In the genomic region with DNA sequence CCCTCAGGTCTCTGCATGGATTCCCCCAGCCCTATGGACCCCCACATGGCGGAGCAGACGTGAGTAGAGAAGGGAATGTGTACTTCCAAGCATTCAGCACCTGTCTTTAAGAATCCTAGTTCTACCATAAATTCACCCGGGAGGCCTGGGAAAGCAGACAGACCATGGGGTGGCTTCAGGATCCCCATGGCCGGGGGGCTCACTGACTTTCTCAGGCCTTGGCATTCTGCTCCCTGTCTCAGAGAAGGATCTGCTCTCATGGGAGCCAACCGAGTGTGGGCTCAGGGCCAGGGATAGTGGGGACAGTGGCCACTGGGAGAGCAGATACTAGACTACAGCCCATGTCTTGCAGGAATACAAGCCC, we compare ENCODE assay signal across 10 cellular contexts. TPM values are rescaled to one million over a fixed set of nuclear protein-coding genes. Genes with fewer than 3 reads are reported as not detected.
DNase-seq lines count a peak whose midpoint lies in the region; ATAC-seq and TF ChIP-seq lines count a peak whose summit lies in the region.
"Had no signal": no experiment of that assay in that cellular context is flagged by ENCODE, and none has a peak within 500 bp of the region (broad histone marks: within the 10 kb centered on the region; RNA-seq: fewer than 3 reads in every experiment).

No MANE protein-coding gene starts in this region.

- TF ChIP-seq POLR2A in transverse colon (IDR thresholded peaks at IDR 0.05) = no peak

- peak overlapping the region; percentile 94 for H3K27ac Mint-ChIP-seq in MCF 10A (ENCODE audit: low read depth, unreplicated experiment)

- H3K4me1 Mint-ChIP-seq in MCF 10A (ENCODE audit: insufficient read depth, unreplicated experiment) = peaks cover 38% of the 10 kb centered on the region

- intact Hi-C loops in MCF 10A (cut with micrococcal nuclease) = no loop called here
- intact Hi-C loops in mammary epithelial cell (cut with micrococcal nuclease) = no loop called here
- intact Hi-C loops in lower lobe of right lung (cut with DNase I) = no loop called here
- intact Hi-C loops in transverse colon (cut with DNase I; ENCODE audit: low total_unique reads) = no loop called here

- 94% methylated on average over 5 of the region's 5 CpGs for WGBS in mammary epithelial cell (ENCODE audit: low coverage, missing lambda C conversion rate)
- 33 to 68% methylated on average over 1 to 5 of the region's 5 CpGs for WGBS in transverse colon (ENCODE audit: low coverage in 1 of 2), 2 donors

- H3K9ac ChIP-seq in mammary epithelial cell (ENCODE audit: insufficient read depth, low read length) (no peak overlapping the region), adipocyte (ENCODE audit: low read length) (peak overlapping the region; percentile 86)

- no peaks in the 10 kb centered on the region for H3K27me3 Mint-ChIP-seq in MCF 10A (ENCODE audit: insufficient read depth, unreplicated experiment)

- H3K4me2 ChIP-seq in mammary epithelial cell (ENCODE audit: insufficient read depth, low read depth, low read length) = no peak overlapping the region

- BruUV-seq in MCF 10A (replicated peaks; lab: Mats Ljungman, UMichigan) (no TSS peak), mammary epithelial cell (replicated peaks; lab: Mats Ljungman, UMichigan) (no TSS peak)

- no peak overlapping the region for H3K27ac ChIP-seq in mammary epithelial cell (ENCODE audit: insufficient read depth, low read depth, low read length)
- H3K27ac ChIP-seq in lower lobe of right lung = peak overlapping the region; percentile 95
- peak overlapping the region; percentile 89 to 97 (median 94) for H3K27ac ChIP-seq in transverse colon

- peaks cover 21% of the 10 kb centered on the region for H3K36me3 ChIP-seq in mammary epithelial cell (ENCODE audit: insufficient read depth, low read length)
- peaks cover 37% of the 10 kb centered on the region for H3K36me3 ChIP-seq in adipocyte (ENCODE audit: control insufficient read depth, insufficient read depth, low read length, severe bottlenecking)
- H3K36me3 ChIP-seq in lower lobe of right lung = peaks cover 55% of the 10 kb centered on the region
- H3K36me3 ChIP-seq in transverse colon = peaks cover 0 to 12% (median 0%) of the 10 kb centered on the region in 4 donors

- H3K79me2 ChIP-seq in mammary epithelial cell (ENCODE audit: insufficient read depth, low read length) = peaks cover 37% of the 10 kb centered on the region

- H3K36me3 Mint-ChIP-seq in MCF 10A (ENCODE audit: insufficient read depth, unreplicated experiment) = peaks cover 63% of the 10 kb centered on the region

- no peak for TF ChIP-seq EP300 in transverse colon (IDR thresholded peaks at IDR 0.05; ENCODE audit: low read depth)

- in situ Hi-C loops in mammary epithelial cell (cut with MboI; ENCODE audit: low sequenced_read_pairs in 2 of 2) (loop anchor here in 1 of 2 donors (10.0 kb wide), 1 partner anchor 56 kb away; no protein-coding TSS in a partner anchor), transverse colon (cut with MboI; ENCODE audit: low pct_ligation_motif_present in 1 of 4, low pct_unique_long_range_greater_than_20kb in 1 of 4, low sequenced_read_pairs in 3 of 4) (no loop called here)

- H3K4me3 ChIP-seq in mammary epithelial cell (replicated peaks in 1 of 3; ENCODE audit: insufficient read depth in 1 of 3, low read depth in 2 of 3, low read length in 3 of 3) (no peak overlapping the region), adipocyte (ENCODE audit: low read length) (peak overlapping the region; percentile 94), lower lobe of right lung (peak overlapping the region; percentile 79), transverse colon (peak overlapping the region in 1 of 4 donors; percentile 56)

- H3K4me3 Mint-ChIP-seq in MCF 10A (ENCODE audit: unreplicated experiment) = peak overlapping the region; percentile 97

- H2AFZ ChIP-seq in mammary epithelial cell (ENCODE audit: low read depth, low read length) = no peak overlapping the region

- H3K27me3 ChIP-seq in mammary epithelial cell (ENCODE audit: insufficient read depth, low read length) (no peaks in the 10 kb centered on the region), adipocyte (replicated peaks; ENCODE audit: control insufficient read depth, insufficient read depth, low read length) (no peaks in the 10 kb centered on the region), lower lobe of right lung (ENCODE audit: low read depth) (no peaks in the 10 kb centered on the region), transverse colon (no peaks in the 10 kb centered on the region)

- dilution Hi-C loops in mammary epithelial cell (cut with HindIII; ENCODE audit: low sequenced_read_pairs) = no loop called here

- ATAC-seq in lower lobe of right lung = no peak
- no peak for ATAC-seq in HG03342 (IDR thresholded peaks at IDR 0.05; ENCODE audit: unreplicated experiment)

- DNase-seq in MCF 10A (ENCODE audit: unreplicated experiment) (no peak), mammary epithelial cell (no peak), adipocyte (ENCODE audit: low read depth) (no peak), lower lobe of right lung (peak; percentile 44), transverse colon (no peak), T1000 (lab: John Stamatoyannopoulos, UW) (no peak), iPS-NIHi7 (ENCODE audit: extremely low spot score) (no peak)

- peaks cover 26% of the 10 kb centered on the region for H3K4me1 ChIP-seq in mammary epithelial cell (ENCODE audit: insufficient read depth, low read length)
- H3K4me1 ChIP-seq in adipocyte (ENCODE audit: control insufficient read depth, insufficient read depth, low read length) = peaks cover 21% of the 10 kb centered on the region
- peaks cover 78% of the 10 kb centered on the region for H3K4me1 ChIP-seq in lower lobe of right lung
- peaks cover 18 to 46% (median 40%) of the 10 kb centered on the region in 4 donors for H3K4me1 ChIP-seq in transverse colon

- CTCF ChIA-PET in MCF 10A (lab: Yijun Ruan, JAX) (interaction anchor here (0.6 to 3.3 kb wide), 2 partner anchors 21 to 46 kb away, joined by 3 to 25 read pairs; partner anchors contain the start of gene AP5S1), mammary epithelial cell (lab: Charles Lee; ENCODE audit: low non-redundant PET) (no interaction called here)

- TF ChIP-seq CTCF in MCF 10A (IDR thresholded peaks at IDR 0.05; ENCODE audit: unreplicated experiment) (no peak), mammary epithelial cell (conservative IDR thresholded peaks at IDR 0.05 in 1 of 2, IDR thresholded peaks at IDR 0.05 in 1 of 2; ENCODE audit: extremely low read depth in 1 of 2, insufficient read depth in 1 of 2, low read depth in 1 of 2, low read length in 2 of 2) (no peak), lower lobe of right lung (IDR thresholded peaks at IDR 0.05) (no peak), transverse colon (IDR thresholded peaks at IDR 0.05) (no peak)

- H4K20me1 ChIP-seq in mammary epithelial cell (ENCODE audit: insufficient read depth, low read length) = no peaks in the 10 kb centered on the region

- no peaks in the 10 kb centered on the region for H3K9me3 Mint-ChIP-seq in MCF 10A (ENCODE audit: unreplicated experiment)

- no peaks in the 10 kb centered on the region for H3K9me3 ChIP-seq in mammary epithelial cell (replicated peaks; ENCODE audit: insufficient read depth, low read length)
- H3K9me3 ChIP-seq in adipocyte (ENCODE audit: control insufficient read depth, low read length) = no peaks in the 10 kb centered on the region
- no peaks in the 10 kb centered on the region for H3K9me3 ChIP-seq in lower lobe of right lung
- no peaks in the 10 kb centered on the region for H3K9me3 ChIP-seq in transverse colon

- POLR2A ChIA-PET in MCF 10A (lab: Yijun Ruan, JAX) = interaction anchor here (1.0 kb wide), 1 partner anchor 22 kb away, joined by 7 read pairs; the partner anchor contains the start of gene AP5S1

RNA-seq across cellular contexts. Expression of gene CDC25B, which starts 2.3 kb away (rescaled TPM):
- 134 and 137 TPM in 2 replicates for total RNA-seq in MCF 10A (2022)
- 10 to 100 TPM in 1 of 2 donors, 1 to 10 TPM in 1; 5.5 to 55.5 TPM for total RNA-seq in mammary epithelial cell
- polyA plus RNA-seq in mammary epithelial cell = 45.8 TPM
- polyA minus RNA-seq in mammary epithelial cell = 80.2 TPM
- total RNA-seq in lower lobe of right lung = 97.7 TPM
- total RNA-seq in transverse colon = 10 to 100 TPM; 14.1 to 89.4 (median 39.5) TPM

RNA-seq across cellular contexts. Expression of gene CENPB, which starts 11.8 kb away (rescaled TPM):
- 51.5 and 54.8 TPM in 2 replicates for total RNA-seq in MCF 10A (2022)
- total RNA-seq in mammary epithelial cell = 10 to 100 TPM; 56.8 to 72.2 TPM
- 33.5 TPM for polyA plus RNA-seq in mammary epithelial cell
- 47.9 TPM for polyA minus RNA-seq in mammary epithelial cell
- total RNA-seq in lower lobe of right lung = 76.2 TPM
- total RNA-seq in transverse colon = 10 to 100 TPM; 66.6 to 83.1 (median 72.8) TPM

RNA-seq across cellular contexts. Expression of gene SPEF1, which starts 17.1 kb away (rescaled TPM):
- total RNA-seq in MCF 10A (2022) (0.32 TPM in 1 of 2 replicates, not detected in the other), mammary epithelial cell (under 1 TPM; 0.17 to 0.26 TPM), lower lobe of right lung (3.9 TPM), transverse colon (under 1 TPM in 1 of 4 donors, not detected in 3; 0.14 TPM)
- polyA plus RNA-seq in mammary epithelial cell = 0.08 TPM
- polyA minus RNA-seq in mammary epithelial cell = not detected
- total RNA-seq: cardiac septum, kidney epithelial cell had no signal

RNA-seq across cellular contexts. Expression of gene AP5S1, which starts 22.0 kb away (rescaled TPM):
- total RNA-seq in MCF 10A (2022) = 15.8 and 19.2 TPM in 2 replicates
- 10 to 100 TPM; 14.9 to 15.5 TPM for total RNA-seq in mammary epithelial cell
- polyA plus RNA-seq in mammary epithelial cell = 11.5 TPM
- 22.3 TPM for polyA minus RNA-seq in mammary epithelial cell
- total RNA-seq in lower lobe of right lung = 11.1 TPM
- 10 to 100 TPM in 3 of 4 donors, 1 to 10 TPM in 1; 9.1 to 38.5 (median 17.0) TPM for total RNA-seq in transverse colon

RNA-seq across cellular contexts. Expression of gene ADISSP, which starts 30.8 kb away (rescaled TPM):
- total RNA-seq in MCF 10A (2022) = 37.8 and 58.8 TPM in 2 replicates
- 10 to 100 TPM; 14.0 to 59.9 TPM for total RNA-seq in mammary epithelial cell
- polyA plus RNA-seq in mammary epithelial cell = 63.4 TPM
- polyA minus RNA-seq in mammary epithelial cell = 43.5 TPM
- 33.2 TPM for total RNA-seq in lower lobe of right lung
- total RNA-seq in transverse colon = 10 to 100 TPM in 3 of 4 donors, 1 to 10 TPM in 1; 3.0 to 19.9 (median 16.3) TPM

Comparison
In these comparisons a context has a peak if more than half of its experiments do, and no peak if none do; other contexts are left out.
1. H3K4me3 ChIP-seq: peak in adipocyte (single experiment) and lower lobe of right lung (single experiment); none in mammary epithelial cell (0 of 3).